Comparison of ENCODE assay signal across 9 cellular contexts in genomic region chr1:200737647-200738296, GRCh38. TPM values are rescaled to one million over a fixed set of nuclear protein-coding genes. Genes with fewer than 3 reads are reported as not detected.
DNase-seq lines count a peak whose midpoint lies in the region; ATAC-seq and TF ChIP-seq lines count a peak whose summit lies in the region.
"Had no signal": no experiment of that assay in that cellular context is flagged by ENCODE, and none has a peak within 500 bp of the region (broad histone marks: within the 10 kb centered on the region; RNA-seq: fewer than 3 reads in every experiment).

No MANE protein-coding gene starts in this region.

- no peak for TF ChIP-seq CTCF in ascending aorta (IDR thresholded peaks at IDR 0.05)
- no peak for TF ChIP-seq CTCF in mesothelial cell of epicardium (IDR thresholded peaks at IDR 0.05; ENCODE audit: unreplicated experiment)

- H3K27me3 ChIP-seq in ascending aorta: no peaks in the 10 kb centered on the region
- no peaks in the 10 kb centered on the region for H3K27me3 ChIP-seq in aorta (ENCODE audit: control insufficient read depth in 1 of 2, insufficient read depth in 2 of 2, low read length in 1 of 2)

- 88% methylated on average over 8 of the region's 8 CpGs for WGBS in aorta, 2 donors

- H3K4me3 Mint-ChIP-seq in mesothelial cell of epicardium: peak overlapping the region; percentile 92

- no peaks in the 10 kb centered on the region for H3K9me3 Mint-ChIP-seq in mesothelial cell of epicardium

- H3K27ac ChIP-seq in ascending aorta (peak overlapping the region; percentile 97 to 100), aorta (ENCODE audit: low read depth in 1 of 2, low read length in 2 of 2) (peak overlapping the region; percentile 12 to 19)

- intact Hi-C loops in ascending aorta (cut with DNase I): loop anchor here (1.0 to 2.0 kb wide), 3 partner anchors 39 to 67 kb away; no protein-coding TSS in a partner anchor
- intact Hi-C loops in aorta (cut with DNase I): loop anchor here (2.0 to 5.0 kb wide), 3 partner anchors 67 to 115 kb away; partner anchors contain the start of genes DDX59 (in 1 of the 2) and KIF14 (in 1 of the 2)

- H3K9me3 ChIP-seq in ascending aorta: no peaks in the 10 kb centered on the region
- no peaks in the 10 kb centered on the region for H3K9me3 ChIP-seq in aorta (ENCODE audit: control insufficient read depth, low read length)
- H3K9me3 ChIP-seq: mucosa of descending colon had no signal

- H3K27ac Mint-ChIP-seq in mesothelial cell of epicardium: peak overlapping the region; percentile 99

- H3K4me1 Mint-ChIP-seq in mesothelial cell of epicardium: peaks cover 35% of the 10 kb centered on the region

- no peaks in the 10 kb centered on the region for H3K36me3 Mint-ChIP-seq in mesothelial cell of epicardium

- H3K4me3 ChIP-seq in ascending aorta (peak overlapping the region; percentile 77 to 99), aorta (ENCODE audit: low read length in 2 of 2) (peak overlapping the region in 1 of 2 donors; percentile 46)

- H3K36me3 ChIP-seq in ascending aorta (no peaks in the 10 kb centered on the region), aorta (ENCODE audit: control insufficient read depth in 1 of 2, insufficient read depth in 2 of 2, low read length in 1 of 2) (no peaks in the 10 kb centered on the region)

- peak; percentile 5 for DNase-seq in stimulated activated CD4-positive, alpha-beta T cell treated with anti-CD3 and anti-CD28 coated beads, Interleukin-1b, Interleukin-23, amount 100 ng/mL, for 48 hours
- DNase-seq in stimulated activated CD4-positive, alpha-beta T cell treated with anti-CD3 and anti-CD28 coated beads, Interleukin-2, amount 100 ng/mL, for 48 hours: no peak
- no peak for DNase-seq in ascending aorta (ENCODE audit: low spot score in 2 of 2)
- DNase-seq in mesothelial cell of epicardium (ENCODE audit: low spot score in 2 of 2, unreplicated experiment in 2 of 2): no peak
- DNase-seq in aorta: no peak

- H3K4me1 ChIP-seq in ascending aorta (peaks cover 0 to 5% of the 10 kb centered on the region in 2 donors), aorta (ENCODE audit: control insufficient read depth in 1 of 2, insufficient read depth in 2 of 2, low read length in 2 of 2) (no peaks in the 10 kb centered on the region)

- no peaks in the 10 kb centered on the region for H3K27me3 Mint-ChIP-seq in mesothelial cell of epicardium (ENCODE audit: low read depth)

- ATAC-seq in aorta (ENCODE audit: low FRiP score) (no peak), HG03025 (IDR thresholded peaks at IDR 0.05; ENCODE audit: low FRiP score, unreplicated experiment) (no peak), GM19395 (IDR thresholded peaks at IDR 0.05; ENCODE audit: unreplicated experiment) (no peak), GM19467 (IDR thresholded peaks at IDR 0.05; ENCODE audit: unreplicated experiment) (no peak)

RNA-seq across cellular contexts. Expression of gene CAMSAP2, which starts 0.9 kb away (rescaled TPM):
- total RNA-seq in ascending aorta (22.4 TPM), mesothelial cell of epicardium (47.9 to 48.2 TPM (median 48.2 TPM) in 3 replicates), aorta (10 to 100 TPM; 46.9 to 51.9 TPM)
- polyA plus RNA-seq in aorta: 10 to 100 TPM; 10.1 to 16.8 TPM
